In genomic region chr22:46449974-46450745, GRCh38 we compare ENCODE assay signal across 21 cellular contexts.
"Had no signal": no experiment of that assay in that cellular context is flagged by ENCODE, and none has a peak within 500 bp of the region (broad histone marks: within the 10 kb centered on the region; RNA-seq: fewer than 3 reads in every experiment).

No MANE protein-coding gene starts in this region.

- H3K9me3 Mint-ChIP-seq: activated B cell treated with CpG ODN at 0.5 μM for 24 hours; activated naive CD8-positive, alpha-beta T cell treated with anti-CD3 and anti-CD28 coated beads, Interleukin-2, amount 10 ng/mL, durations not matched to agents 7 days and 5 days; activated T-cell treated with anti-CD3 and anti-CD28 coated beads, Interleukin-2, amount 50 U/mL, for 4 hours; activated T-helper 2 cell treated with anti-CD3 and anti-CD28 coated beads, Interferon-gamma antibody, Interleukin-2, Interleukin-4, amounts not matched to agents 10 μg/mL and 5 μg/mL and 100 μg/mL, durations not matched to agents 14 hours and 24 hours and 36 hours; effector memory CD8-positive, alpha-beta T cell; natural killer cell treated with Interleukin-12 subunit alpha and Interleukin-12 subunit beta and Interleukin-15 and Interleukin-18, amount 100 ng/mL, for 72 hours; stimulated activated naive CD8-positive, alpha-beta T cell treated with anti-CD3 and anti-CD28 coated beads, Interleukin-15, Interleukin-2, amounts not matched to agents 100 ng/mL and 50 ng/mL, for 24 hours had no signal

- H3K4me3 Mint-ChIP-seq: activated B cell treated with CpG ODN at 0.5 μM for 24 hours; activated naive CD8-positive, alpha-beta T cell treated with anti-CD3 and anti-CD28 coated beads, Interleukin-2, amount 10 ng/mL, durations not matched to agents 7 days and 5 days; activated T-cell treated with anti-CD3 and anti-CD28 coated beads, Interleukin-2, amount 50 U/mL, for 4 hours; effector memory CD8-positive, alpha-beta T cell; natural killer cell treated with Interleukin-12 subunit alpha and Interleukin-12 subunit beta and Interleukin-15 and Interleukin-18, amount 100 ng/mL, for 72 hours; stimulated activated naive CD8-positive, alpha-beta T cell treated with anti-CD3 and anti-CD28 coated beads, Interleukin-15, Interleukin-2, amounts not matched to agents 100 ng/mL and 50 ng/mL, for 24 hours had no signal

- H3K27ac Mint-ChIP-seq: activated B cell treated with CpG ODN at 0.5 μM for 24 hours; activated naive CD8-positive, alpha-beta T cell treated with anti-CD3 and anti-CD28 coated beads, Interleukin-2, amount 10 ng/mL, durations not matched to agents 7 days and 5 days; activated T-helper 2 cell treated with anti-CD3 and anti-CD28 coated beads, Interferon-gamma antibody, Interleukin-2, Interleukin-4, amounts not matched to agents 10 μg/mL and 5 μg/mL and 100 μg/mL, durations not matched to agents 14 hours and 24 hours and 36 hours; effector memory CD8-positive, alpha-beta T cell; natural killer cell treated with Interleukin-12 subunit alpha and Interleukin-12 subunit beta and Interleukin-15 and Interleukin-18, amount 100 ng/mL, for 72 hours; stimulated activated naive CD8-positive, alpha-beta T cell treated with anti-CD3 and anti-CD28 coated beads, Interleukin-15, Interleukin-2, amounts not matched to agents 100 ng/mL and 50 ng/mL, for 24 hours had no signal

- DNase-seq: activated B cell treated with CpG ODN at 0.5 μM for 24 hours; activated CD4-positive, alpha-beta T cell treated with anti-CD3 and anti-CD28 coated beads for 4 hours; activated CD4-positive, alpha-beta T cell treated with anti-CD3 and anti-CD28 coated beads, Interleukin-2, amount 50 U/mL, for 48 hours; activated CD8-positive, alpha-beta memory T cell treated with anti-CD3 and anti-CD28 coated beads, Interleukin-2, amount 50 U/mL, for 48 hours; activated naive CD4-positive, alpha-beta T cell; activated naive CD8-positive, alpha-beta T cell treated with anti-CD3 and anti-CD28 coated beads, Interleukin-2, amount 10 ng/mL, durations not matched to agents 7 days and 5 days; activated T-cell treated with anti-CD3 and anti-CD28 coated beads, Interleukin-2, amount 50 U/mL, for 4 hours; amniotic stem cell; colonic mucosa; dorsolateral prefrontal cortex; effector memory CD8-positive, alpha-beta T cell; foreskin fibroblast; kidney glomerular epithelial cell; left ventricle myocardium inferior; midbrain; substantia nigra; T1000; thyroid gland had no signal

- H3K4me1 Mint-ChIP-seq: activated B cell treated with CpG ODN at 0.5 μM for 24 hours; activated naive CD8-positive, alpha-beta T cell treated with anti-CD3 and anti-CD28 coated beads, Interleukin-2, amount 10 ng/mL, durations not matched to agents 7 days and 5 days had no signal

- H3K4me3 ChIP-seq: colonic mucosa, dorsolateral prefrontal cortex, left ventricle myocardium inferior, thyroid gland had no signal

- H3K36me3 ChIP-seq: colonic mucosa, left ventricle myocardium inferior, thyroid gland had no signal

- H3K27me3 ChIP-seq: colonic mucosa, thyroid gland had no signal

- H3K27me3 Mint-ChIP-seq: activated naive CD8-positive, alpha-beta T cell treated with anti-CD3 and anti-CD28 coated beads, Interleukin-2, amount 10 ng/mL, durations not matched to agents 7 days and 5 days; stimulated activated naive CD8-positive, alpha-beta T cell treated with anti-CD3 and anti-CD28 coated beads, Interleukin-15, Interleukin-2, amounts not matched to agents 100 ng/mL and 50 ng/mL, for 24 hours had no signal

- H3K27ac ChIP-seq: colonic mucosa, dorsolateral prefrontal cortex, left ventricle myocardium inferior had no signal

- H3K36me3 Mint-ChIP-seq: activated naive CD8-positive, alpha-beta T cell treated with anti-CD3 and anti-CD28 coated beads, Interleukin-2, amount 10 ng/mL, durations not matched to agents 7 days and 5 days; natural killer cell treated with Interleukin-12 subunit alpha and Interleukin-12 subunit beta and Interleukin-15 and Interleukin-18, amount 100 ng/mL, for 72 hours had no signal

- H3K9me3 ChIP-seq: colonic mucosa, left ventricle myocardium inferior, thyroid gland had no signal

- H3K4me1 ChIP-seq: colonic mucosa had no signal
